ENCODE assay signal across 8 cellular contexts in the genomic region with DNA sequence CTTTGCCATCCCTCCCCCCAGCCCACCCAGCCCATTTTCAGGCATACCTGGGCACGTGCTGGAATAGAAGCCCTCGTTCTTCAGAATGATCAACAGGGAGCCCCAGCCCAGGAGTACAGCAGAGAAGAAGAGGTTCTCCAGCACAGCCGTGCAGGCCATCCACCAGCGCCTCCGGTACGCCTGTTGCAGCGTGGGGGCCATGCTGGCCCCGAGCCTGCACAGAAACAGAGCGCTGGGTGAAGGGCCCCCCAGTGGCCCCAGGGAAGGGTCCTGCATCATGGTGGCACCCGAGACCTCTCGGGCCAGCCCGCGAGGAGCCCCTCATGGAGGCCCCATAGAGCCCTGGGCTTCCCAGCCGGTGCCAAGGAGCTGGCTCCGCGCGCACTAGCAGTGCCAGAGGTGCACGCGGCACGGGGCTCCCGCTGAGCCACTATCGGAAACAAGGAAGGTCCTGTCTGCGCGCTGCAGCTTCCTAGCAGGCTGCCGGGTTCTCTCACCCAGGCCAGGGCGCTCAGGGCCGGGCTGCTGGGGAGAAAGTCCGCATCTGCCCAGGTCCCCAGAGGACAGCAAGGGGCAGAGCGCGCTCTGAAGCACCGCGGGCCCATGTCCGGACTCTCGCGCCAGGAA. TPM values are rescaled to one million over a fixed set of nuclear protein-coding genes. Genes with fewer than 3 reads are reported as not detected.
DNase-seq lines count a peak whose midpoint lies in the region; ATAC-seq and TF ChIP-seq lines count a peak whose summit lies in the region.

No MANE protein-coding gene starts in this region.

- H3K27ac ChIP-seq in RWPE2 (ENCODE audit: poor library complexity, severe bottlenecking) (no peak overlapping the region), breast epithelium (peak overlapping the region; percentile 33 to 66)

- H3K4me3 ChIP-seq in RWPE2 (ENCODE audit: severe bottlenecking), result peak overlapping the region; percentile 53
- H3K4me3 ChIP-seq in breast epithelium, result peak overlapping the region; percentile 86 to 92 (median 90)

- H3K4me1 ChIP-seq in RWPE2 (ENCODE audit: insufficient read depth, poor library complexity, severe bottlenecking), result no peaks in the 10 kb centered on the region
- peaks cover 3 to 8% of the 10 kb centered on the region in 2 donors for H3K4me1 ChIP-seq in breast epithelium

- intact Hi-C loops in breast epithelium (cut with DNase I; ENCODE audit: low total_unique reads), result no loop called here

- no peak for TF ChIP-seq CTCF in RWPE2 (IDR thresholded peaks at IDR 0.05; ENCODE audit: poor library complexity, severe bottlenecking)
- TF ChIP-seq CTCF in breast epithelium (IDR thresholded peaks at IDR 0.05), result no peak

- H3K27me3 ChIP-seq in RWPE2 (ENCODE audit: insufficient read depth, poor library complexity, severe bottlenecking) (peaks cover 13% of the 10 kb centered on the region), breast epithelium (no peaks in the 10 kb centered on the region)

- no peak for TF ChIP-seq POLR2A in breast epithelium (IDR thresholded peaks at IDR 0.05)

- peak; percentile 27 for DNase-seq in activated T-cell treated with anti-CD3 and anti-CD28 coated beads for 48 hours (ENCODE audit: low read depth)
- no peak for DNase-seq in activated T-cell treated with anti-CD3 and anti-CD28 coated beads for 4 hours
- no peak for DNase-seq in RWPE2 (ENCODE audit: low spot score)
- DNase-seq in breast epithelium (ENCODE audit: low spot score in 2 of 2), result no peak
- DNase-seq in left kidney (ENCODE audit: low read depth, low spot score), result peak; percentile 59
- DNase-seq in stimulated activated CD4-positive, alpha-beta T cell treated with anti-CD3 and anti-CD28 coated beads, Interleukin-4, amount 100 ng/mL, for 48 hours (ENCODE audit: low read depth in 2 of 2), result peak; percentile 20 to 28

- H3K9me3 ChIP-seq in RWPE2 (ENCODE audit: severe bottlenecking) (no peaks in the 10 kb centered on the region), breast epithelium (no peaks in the 10 kb centered on the region)

- H3K36me3 ChIP-seq in RWPE2 (ENCODE audit: low read depth) (no peaks in the 10 kb centered on the region), breast epithelium (no peaks in the 10 kb centered on the region)

- peak; percentile 29 for ATAC-seq in HG03159 (IDR thresholded peaks at IDR 0.05; ENCODE audit: unreplicated experiment)
- peak; percentile 19; the same call in 2 of the 3 replicates for ATAC-seq in RWPE2 (ENCODE audit: low read depth)
- ATAC-seq in GM18873 (IDR thresholded peaks at IDR 0.05; ENCODE audit: low FRiP score, unreplicated experiment), result no peak

RNA-seq across cellular contexts. Expression of a gene that starts 1.5 kb away (rescaled TPM):
- 10 to 100 TPM; 12.0 to 23.4 (median 13.4) TPM for total RNA-seq in breast epithelium

RNA-seq across cellular contexts. Expression of a gene that starts 16.5 kb away (rescaled TPM):
- total RNA-seq in breast epithelium, result 10 to 100 TPM; 37.2 to 56.4 (median 45.9) TPM

RNA-seq across cellular contexts. Expression of a gene that starts 23.4 kb away (rescaled TPM):
- total RNA-seq in breast epithelium, result not detected

RNA-seq across cellular contexts. Expression of a gene that starts 53.4 kb away (rescaled TPM):
- 10 to 100 TPM; 25.9 to 66.2 (median 48.1) TPM for total RNA-seq in breast epithelium

RNA-seq across cellular contexts. Expression of a gene that starts 53.7 kb away (rescaled TPM):
- total RNA-seq in breast epithelium, result 1 to 10 TPM in 2 of 3 donors, under 1 TPM in 1; 0.32 to 2.3 (median 1.8) TPM

Comparison
In these comparisons a context has a peak if more than half of its experiments do, and no peak if none do; other contexts are left out.
1. DNase-seq: peak in activated T-cell treated with anti-CD3 and anti-CD28 coated beads for 48 hours (single experiment), left kidney (single experiment) and stimulated activated CD4-positive, alpha-beta T cell treated with anti-CD3 and anti-CD28 coated beads, Interleukin-4, amount 100 ng/mL, for 48 hours (2 of 2); none in activated T-cell treated with anti-CD3 and anti-CD28 coated beads for 4 hours (single experiment), RWPE2 (single experiment) and breast epithelium (0 of 2).